Comparison of ENCODE assay signal across 9 cellular contexts in genomic region chr1:46131093-46131492, GRCh38. TPM values are rescaled to one million over a fixed set of nuclear protein-coding genes. Genes with fewer than 3 reads are reported as not detected.
DNase-seq lines count a peak whose midpoint lies in the region; ATAC-seq and TF ChIP-seq lines count a peak whose summit lies in the region.
"Had no signal": no experiment of that assay in that cellular context is flagged by ENCODE, and none has a peak within 500 bp of the region (broad histone marks: within the 10 kb centered on the region; RNA-seq: fewer than 3 reads in every experiment).

No MANE protein-coding gene starts in this region.

- H3K27ac Mint-ChIP-seq in stimulated activated naive CD8-positive, alpha-beta T cell treated with anti-CD3 and anti-CD28 coated beads, Interleukin-15, Interleukin-2, amounts not matched to agents 100 ng/mL and 50 ng/mL, for 24 hours = no peak overlapping the region
- no peak overlapping the region for H3K27ac Mint-ChIP-seq in activated T-helper 1 cell treated with anti-CD3 and anti-CD28 coated beads, Interleukin-12 subunit alpha, Interleukin-12 subunit beta, Interleukin-2, Interleukin-4 antibody, amounts not matched to agents 30 ng/mL and 10 ng/mL and 1 ng/mL, durations not matched to agents 14 hours and 24 hours and 36 hours

- no peak overlapping the region for H3K27ac ChIP-seq in urinary bladder (ENCODE audit: low read depth)

- H3K4me3 Mint-ChIP-seq in stimulated activated naive CD8-positive, alpha-beta T cell treated with anti-CD3 and anti-CD28 coated beads, Interleukin-15, Interleukin-2, amounts not matched to agents 100 ng/mL and 50 ng/mL, for 24 hours = peak overlapping the region; percentile 91
- H3K4me3 Mint-ChIP-seq in activated T-helper 1 cell treated with anti-CD3 and anti-CD28 coated beads, Interleukin-12 subunit alpha, Interleukin-12 subunit beta, Interleukin-2, Interleukin-4 antibody, amounts not matched to agents 30 ng/mL and 10 ng/mL and 1 ng/mL, durations not matched to agents 14 hours and 24 hours and 36 hours = peak overlapping the region; percentile 96

- H3K4me1 ChIP-seq in urinary bladder (ENCODE audit: insufficient read depth) = no peaks in the 10 kb centered on the region

- DNase-seq in stimulated activated naive CD8-positive, alpha-beta T cell treated with anti-CD3 and anti-CD28 coated beads, Interleukin-15, Interleukin-2, amounts not matched to agents 100 U/mL and 50 U/mL, for 24 hours = no peak
- DNase-seq in activated T-helper 1 cell treated with anti-CD3 and anti-CD28 coated beads, Interleukin-12 subunit alpha, Interleukin-12 subunit beta, Interleukin-2, Interleukin-4 antibody, amounts not matched to agents 30 ng/mL and 10 ng/mL and 1 ng/mL, durations not matched to agents 14 hours and 24 hours and 36 hours (ENCODE audit: low spot score) = no peak
- no peak for DNase-seq in kidney epithelial cell (ENCODE audit: low read depth)
- no peak for DNase-seq in LoVo (ENCODE audit: low spot score)
- DNase-seq in NCI-H510A treated with DMSO at 0.1 percent for 48 hours (lab: John Stamatoyannopoulos, UW) = no peak
- DNase-seq in COLO668 (lab: John Stamatoyannopoulos, UW; ENCODE audit: unreplicated experiment) = no peak

- no peaks in the 10 kb centered on the region for H3K9me3 Mint-ChIP-seq in stimulated activated naive CD8-positive, alpha-beta T cell treated with anti-CD3 and anti-CD28 coated beads, Interleukin-15, Interleukin-2, amounts not matched to agents 100 ng/mL and 50 ng/mL, for 24 hours
- no peaks in the 10 kb centered on the region for H3K9me3 Mint-ChIP-seq in activated T-helper 1 cell treated with anti-CD3 and anti-CD28 coated beads, Interleukin-12 subunit alpha, Interleukin-12 subunit beta, Interleukin-2, Interleukin-4 antibody, amounts not matched to agents 30 ng/mL and 10 ng/mL and 1 ng/mL, durations not matched to agents 14 hours and 24 hours and 36 hours

- ATAC-seq in stimulated activated naive CD8-positive, alpha-beta T cell treated with anti-CD3 and anti-CD28 coated beads, Interleukin-15, Interleukin-2, amounts not matched to agents 100 U/mL and 50 U/mL, for 24 hours = no peak

- no peaks in the 10 kb centered on the region for H3K36me3 Mint-ChIP-seq in stimulated activated naive CD8-positive, alpha-beta T cell treated with anti-CD3 and anti-CD28 coated beads, Interleukin-15, Interleukin-2, amounts not matched to agents 100 ng/mL and 50 ng/mL, for 24 hours (ENCODE audit: low read depth)
- no peaks in the 10 kb centered on the region for H3K36me3 Mint-ChIP-seq in activated T-helper 1 cell treated with anti-CD3 and anti-CD28 coated beads, Interleukin-12 subunit alpha, Interleukin-12 subunit beta, Interleukin-2, Interleukin-4 antibody, amounts not matched to agents 30 ng/mL and 10 ng/mL and 1 ng/mL, durations not matched to agents 14 hours and 24 hours and 36 hours (ENCODE audit: low read depth)

- intact Hi-C loops in activated T-helper 1 cell treated with anti-CD3 and anti-CD28 coated beads, Interleukin-12 subunit alpha, Interleukin-12 subunit beta, Interleukin-2, Interleukin-4 antibody, amounts not matched to agents 30 ng/mL and 10 ng/mL and 1 ng/mL, durations not matched to agents 14 hours and 24 hours and 36 hours (cut with micrococcal nuclease) = loop anchor here (1.0 to 5.0 kb wide), 3 partner anchors 69 to 379 kb away; partner anchors contain the start of genes IPP and NSUN4

- peaks cover 45% of the 10 kb centered on the region for H3K4me1 Mint-ChIP-seq in stimulated activated naive CD8-positive, alpha-beta T cell treated with anti-CD3 and anti-CD28 coated beads, Interleukin-15, Interleukin-2, amounts not matched to agents 100 ng/mL and 50 ng/mL, for 24 hours (ENCODE audit: low read depth)
- H3K4me1 Mint-ChIP-seq in activated T-helper 1 cell treated with anti-CD3 and anti-CD28 coated beads, Interleukin-12 subunit alpha, Interleukin-12 subunit beta, Interleukin-2, Interleukin-4 antibody, amounts not matched to agents 30 ng/mL and 10 ng/mL and 1 ng/mL, durations not matched to agents 14 hours and 24 hours and 36 hours (ENCODE audit: low read depth) = peaks cover 42% of the 10 kb centered on the region

- no peaks in the 10 kb centered on the region for H3K36me3 ChIP-seq in kidney epithelial cell (ENCODE audit: control insufficient read depth, insufficient read depth, low read length)
- H3K36me3 ChIP-seq in urinary bladder (ENCODE audit: insufficient read depth) = no peaks in the 10 kb centered on the region

- WGBS in urinary bladder = 1% methylated on average over 10 of the region's 10 CpGs

- H3K4me3 ChIP-seq in kidney epithelial cell (ENCODE audit: low read depth, low read length) (peak overlapping the region; percentile 61), urinary bladder (ENCODE audit: low read depth, low read length) (peak overlapping the region; percentile 72)

- peaks cover 56% of the 10 kb centered on the region for H3K27me3 Mint-ChIP-seq in stimulated activated naive CD8-positive, alpha-beta T cell treated with anti-CD3 and anti-CD28 coated beads, Interleukin-15, Interleukin-2, amounts not matched to agents 100 ng/mL and 50 ng/mL, for 24 hours
- H3K27me3 Mint-ChIP-seq in activated T-helper 1 cell treated with anti-CD3 and anti-CD28 coated beads, Interleukin-12 subunit alpha, Interleukin-12 subunit beta, Interleukin-2, Interleukin-4 antibody, amounts not matched to agents 30 ng/mL and 10 ng/mL and 1 ng/mL, durations not matched to agents 14 hours and 24 hours and 36 hours (ENCODE audit: insufficient read depth) = peaks cover 57% of the 10 kb centered on the region

- TF ChIP-seq CTCF in kidney epithelial cell (IDR thresholded peaks at IDR 0.05; ENCODE audit: insufficient read depth, low read length, poor library complexity, severe bottlenecking) = no peak

- H3K27me3 ChIP-seq in kidney epithelial cell (ENCODE audit: control insufficient read depth, insufficient read depth, low read length) = no peaks in the 10 kb centered on the region

RNA-seq across cellular contexts. Expression of gene PIK3R3, which starts 1.3 kb away (rescaled TPM):
- 3.6 TPM in 2 replicates for total RNA-seq in activated T-helper 1 cell treated with anti-CD3 and anti-CD28 coated beads, Interleukin-12 subunit alpha, Interleukin-12 subunit beta, Interleukin-2, Interleukin-4 antibody, amounts not matched to agents 30 ng/mL and 10 ng/mL and 1 ng/mL, durations not matched to agents 14 hours and 24 hours and 36 hours
- total RNA-seq in kidney epithelial cell (5.4 and 7.4 TPM in 2 replicates), urinary bladder (16.2 TPM)
- 24.7 TPM for polyA plus RNA-seq in urinary bladder

RNA-seq across cellular contexts. Expression of gene TSPAN1, which starts 43.8 kb away (rescaled TPM):
- not detected in 2 replicates for total RNA-seq in activated T-helper 1 cell treated with anti-CD3 and anti-CD28 coated beads, Interleukin-12 subunit alpha, Interleukin-12 subunit beta, Interleukin-2, Interleukin-4 antibody, amounts not matched to agents 30 ng/mL and 10 ng/mL and 1 ng/mL, durations not matched to agents 14 hours and 24 hours and 36 hours
- total RNA-seq in kidney epithelial cell = 52.7 and 68.5 TPM in 2 replicates
- 7.9 TPM for total RNA-seq in urinary bladder
- polyA plus RNA-seq in urinary bladder = 56.5 TPM
- total RNA-seq: lung microvascular endothelial cell had no signal

RNA-seq across cellular contexts. Expression of gene P3R3URF, which starts 45.2 kb away (rescaled TPM):
- total RNA-seq in activated T-helper 1 cell treated with anti-CD3 and anti-CD28 coated beads, Interleukin-12 subunit alpha, Interleukin-12 subunit beta, Interleukin-2, Interleukin-4 antibody, amounts not matched to agents 30 ng/mL and 10 ng/mL and 1 ng/mL, durations not matched to agents 14 hours and 24 hours and 36 hours = not detected in 2 replicates
- total RNA-seq in kidney epithelial cell (not detected in 2 replicates), urinary bladder (not detected)
- polyA plus RNA-seq in urinary bladder = not detected
- total RNA-seq: lung microvascular endothelial cell had no signal
